Comparison of ENCODE assay signal across 9 cellular contexts in genomic region chr7:113421696-113422330, GRCh38.
DNase-seq lines count a peak whose midpoint lies in the region; TF ChIP-seq lines count a peak whose summit lies in the region.
"Had no signal": no experiment of that assay in that cellular context is flagged by ENCODE, and none has a peak within 500 bp of the region (broad histone marks: within the 10 kb centered on the region; RNA-seq: fewer than 3 reads in every experiment).

No MANE protein-coding gene starts in this region.

- peaks cover 2% of the 10 kb centered on the region for H3K27me3 Mint-ChIP-seq in H9 (ENCODE audit: low read depth)
- H3K27me3 Mint-ChIP-seq in activated T-helper 1 cell treated with anti-CD3 and anti-CD28 coated beads, Interleukin-12 subunit alpha, Interleukin-12 subunit beta, Interleukin-2, Interleukin-4 antibody, amounts not matched to agents 30 ng/mL and 10 ng/mL and 1 ng/mL, durations not matched to agents 14 hours and 24 hours and 36 hours (ENCODE audit: insufficient read depth), result peaks cover 2% of the 10 kb centered on the region

- H2AK5ac ChIP-seq in H9 (ENCODE audit: insufficient read length, low read length), result no peak overlapping the region

- H3T11ph ChIP-seq in H9 (ENCODE audit: low read length), result no peak overlapping the region

- no peak overlapping the region for H2BK15ac ChIP-seq in H9 (ENCODE audit: low read depth, low read length)

- H2BK12ac ChIP-seq in H9 (ENCODE audit: insufficient read length, low read depth, low read length), result no peak overlapping the region

- H2AFZ ChIP-seq in H9 (ENCODE audit: low read length), result peak overlapping the region; percentile 95

- H2BK5ac ChIP-seq in H9 (ENCODE audit: insufficient read length, low read length), result no peak overlapping the region

- H3K14ac ChIP-seq in H9 (ENCODE audit: insufficient read depth, low read length), result no peak overlapping the region

- no peak overlapping the region for H3K4me3 Mint-ChIP-seq in H9
- H3K4me3 Mint-ChIP-seq in activated T-helper 1 cell treated with anti-CD3 and anti-CD28 coated beads, Interleukin-12 subunit alpha, Interleukin-12 subunit beta, Interleukin-2, Interleukin-4 antibody, amounts not matched to agents 30 ng/mL and 10 ng/mL and 1 ng/mL, durations not matched to agents 14 hours and 24 hours and 36 hours, result no peak overlapping the region

- no peak overlapping the region for H2BK120ac ChIP-seq in H9 (ENCODE audit: low read depth, low read length, poor library complexity, severe bottlenecking)

- H3K36me3 Mint-ChIP-seq in H9 (ENCODE audit: insufficient read depth in 1 of 3, low read depth in 3 of 3), result no peaks in the 10 kb centered on the region
- H3K36me3 Mint-ChIP-seq in activated T-helper 1 cell treated with anti-CD3 and anti-CD28 coated beads, Interleukin-12 subunit alpha, Interleukin-12 subunit beta, Interleukin-2, Interleukin-4 antibody, amounts not matched to agents 30 ng/mL and 10 ng/mL and 1 ng/mL, durations not matched to agents 14 hours and 24 hours and 36 hours (ENCODE audit: low read depth), result no peaks in the 10 kb centered on the region

- peak; percentile 83 for TF ChIP-seq CTCF in H9 (conservative IDR thresholded peaks at IDR 0.05)
- TF ChIP-seq CTCF in suprapubic skin (IDR thresholded peaks at IDR 0.05), result peak; percentile 70

- no peak for TF ChIP-seq EP300 in suprapubic skin (IDR thresholded peaks at IDR 0.05)

- no peak overlapping the region for H3K4ac ChIP-seq in H9 (ENCODE audit: low read depth, low read length)

- WGBS in H9 (ENCODE audit: extremely low coverage, insufficient read length, low lambda C conversion rate), result no CpG with 5 or more reads among the region's 4 CpGs
- 28% methylated on average over 4 of the region's 4 CpGs for WGBS in suprapubic skin

- H3K79me1 ChIP-seq in H9 (ENCODE audit: insufficient read depth, low read depth, low read length, poor library complexity, severe bottlenecking), result no peaks in the 10 kb centered on the region

- DNase-seq in GDM1 (lab: John Stamatoyannopoulos, UW), result peak; percentile 74
- peak; percentile 87 for DNase-seq in H9
- DNase-seq in LoVo (ENCODE audit: low spot score), result peak; percentile 86
- peak; percentile 88 for DNase-seq in RPMI8226
- DNase-seq in activated T-helper 1 cell treated with anti-CD3 and anti-CD28 coated beads, Interleukin-12 subunit alpha, Interleukin-12 subunit beta, Interleukin-2, Interleukin-4 antibody, amounts not matched to agents 30 ng/mL and 10 ng/mL and 1 ng/mL, durations not matched to agents 14 hours and 24 hours and 36 hours (ENCODE audit: low spot score), result peak; percentile 60
- DNase-seq in fibroblast of the conjunctiva (ENCODE audit: low read depth), result peak; percentile 73
- peak; percentile 68 for DNase-seq in non-pigmented ciliary epithelial cell (ENCODE audit: low read depth)
- peak; percentile 70 to 88 for DNase-seq in suprapubic skin (ENCODE audit: low spot score in 2 of 2)

- H3K9ac ChIP-seq in H9 (ENCODE audit: extremely low read depth, insufficient read length, low read length), result no peak overlapping the region

- H3K4me1 Mint-ChIP-seq in H9, result peaks cover 3 to 4% of the 10 kb centered on the region in 2 experiments; a peak in 3 of 4 replicates
- peaks cover 4% of the 10 kb centered on the region for H3K4me1 Mint-ChIP-seq in activated T-helper 1 cell treated with anti-CD3 and anti-CD28 coated beads, Interleukin-12 subunit alpha, Interleukin-12 subunit beta, Interleukin-2, Interleukin-4 antibody, amounts not matched to agents 30 ng/mL and 10 ng/mL and 1 ng/mL, durations not matched to agents 14 hours and 24 hours and 36 hours (ENCODE audit: low read depth)

- no peak overlapping the region for H3K23ac ChIP-seq in H9 (ENCODE audit: insufficient read length, low read depth, low read length)

- peak overlapping the region in 1 of 3 experiments; percentile 69; a peak in 2 of 7 replicates for H3K27ac Mint-ChIP-seq in H9
- no peak overlapping the region for H3K27ac Mint-ChIP-seq in activated T-helper 1 cell treated with anti-CD3 and anti-CD28 coated beads, Interleukin-12 subunit alpha, Interleukin-12 subunit beta, Interleukin-2, Interleukin-4 antibody, amounts not matched to agents 30 ng/mL and 10 ng/mL and 1 ng/mL, durations not matched to agents 14 hours and 24 hours and 36 hours

- no peak overlapping the region for H3K56ac ChIP-seq in H9 (ENCODE audit: insufficient read length, low read depth, low read length)

- no peaks in the 10 kb centered on the region for H3K9me3 ChIP-seq in H9 (ENCODE audit: control insufficient read depth, low read depth, low read length)
- H3K9me3 ChIP-seq in suprapubic skin, result no peaks in the 10 kb centered on the region
- H3K9me3 ChIP-seq: neutrophil had no signal

- no peak overlapping the region for H2BK20ac ChIP-seq in H9 (ENCODE audit: low read depth, low read length, poor library complexity, severe bottlenecking)

- no peak overlapping the region for H4K5ac ChIP-seq in H9 (ENCODE audit: insufficient read length, low read depth, low read length)

- intact Hi-C loops in activated T-helper 1 cell treated with anti-CD3 and anti-CD28 coated beads, Interleukin-12 subunit alpha, Interleukin-12 subunit beta, Interleukin-2, Interleukin-4 antibody, amounts not matched to agents 30 ng/mL and 10 ng/mL and 1 ng/mL, durations not matched to agents 14 hours and 24 hours and 36 hours (cut with micrococcal nuclease), result loop anchor here (1.0 to 5.0 kb wide), 6 partner anchors 18 to 1681 kb away; partner anchors contain the start of gene GPR85

- no peak for TF ChIP-seq POLR2A in suprapubic skin (IDR thresholded peaks at IDR 0.05)

- H4K91ac ChIP-seq in H9 (ENCODE audit: insufficient read length, low read depth, low read length), result no peak overlapping the region

- H3K4me3 ChIP-seq in suprapubic skin, result no peak overlapping the region

- no peaks in the 10 kb centered on the region for H3K36me3 ChIP-seq in suprapubic skin
- H3K36me3 ChIP-seq: neutrophil had no signal

- H3K9me3 Mint-ChIP-seq in H9, result no peaks in the 10 kb centered on the region
- H3K9me3 Mint-ChIP-seq in activated T-helper 1 cell treated with anti-CD3 and anti-CD28 coated beads, Interleukin-12 subunit alpha, Interleukin-12 subunit beta, Interleukin-2, Interleukin-4 antibody, amounts not matched to agents 30 ng/mL and 10 ng/mL and 1 ng/mL, durations not matched to agents 14 hours and 24 hours and 36 hours, result no peaks in the 10 kb centered on the region

- H4K20me1 ChIP-seq in H9 (ENCODE audit: control insufficient read depth, insufficient read depth, insufficient read length), result no peaks in the 10 kb centered on the region

- no peaks in the 10 kb centered on the region for H3K23me2 ChIP-seq in H9 (ENCODE audit: insufficient read length, low read depth, low read length, poor library complexity, severe bottlenecking)

- no peak overlapping the region for H3K18ac ChIP-seq in H9 (ENCODE audit: insufficient read length, low read depth, low read length)

- H3K27me3 ChIP-seq in H9 (ENCODE audit: insufficient read depth, low read length), result no peaks in the 10 kb centered on the region
- no peaks in the 10 kb centered on the region for H3K27me3 ChIP-seq in suprapubic skin
- H3K27me3 ChIP-seq: neutrophil had no signal

- no peaks in the 10 kb centered on the region for H3K4me1 ChIP-seq in H9 (ENCODE audit: insufficient read depth, low read length)
- no peaks in the 10 kb centered on the region for H3K4me1 ChIP-seq in suprapubic skin

- H3K27ac ChIP-seq in H9 (ENCODE audit: insufficient read length, low read depth, low read length) (no peak overlapping the region), suprapubic skin (no peak overlapping the region)
- H3K27ac ChIP-seq: neutrophil had no signal

- H3K4me2 ChIP-seq in H9 (ENCODE audit: insufficient read depth, insufficient read length, low read length), result no peak overlapping the region

- no peak overlapping the region for H4K8ac ChIP-seq in H9 (replicated peaks; ENCODE audit: insufficient read length, low read depth, low read length)

- no peaks in the 10 kb centered on the region for H3K79me2 ChIP-seq in H9 (ENCODE audit: insufficient read depth, low read length)
